32 cellular contexts compared by ENCODE assay signal in the genomic region with DNA sequence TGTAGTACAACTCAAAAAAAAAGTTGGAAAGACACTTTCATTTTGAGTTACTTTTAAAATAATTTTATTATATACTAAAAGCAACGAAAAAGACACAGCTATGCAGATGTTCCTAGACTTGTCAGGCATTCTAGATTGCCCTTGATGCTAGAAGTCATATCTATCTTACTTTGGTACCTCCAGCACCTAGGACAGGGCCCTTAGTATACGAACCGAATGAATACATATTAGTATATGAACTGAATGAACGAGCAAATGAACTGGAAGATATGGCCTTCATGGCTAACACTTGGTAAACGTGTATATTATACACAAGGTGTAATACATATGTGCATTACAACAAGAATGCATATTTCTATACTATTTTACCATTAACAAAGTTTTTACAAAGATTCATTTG. TPM values are rescaled to one million over a fixed set of nuclear protein-coding genes. Genes with fewer than 3 reads are reported as not detected.
"Had no signal": no experiment of that assay in that cellular context is flagged by ENCODE, and none has a peak within 500 bp of the region (broad histone marks: within the 10 kb centered on the region; RNA-seq: fewer than 3 reads in every experiment).

No MANE protein-coding gene starts in this region.

- DNase-seq: activated B cell treated with CpG ODN at 0.5 μM for 24 hours; activated CD4-positive, alpha-beta memory T cell treated with anti-CD3 and anti-CD28 coated beads for 36 hours; activated CD4-positive, alpha-beta T cell treated with anti-CD3 and anti-CD28 coated beads for 4 hours; activated CD4-positive, alpha-beta T cell treated with anti-CD3 and anti-CD28 coated beads, Interleukin-2, amount 10 ng/mL, durations not matched to agents 24 days and 14 days; activated CD4-positive, alpha-beta T cell treated with anti-CD3 and anti-CD28 coated beads, Interleukin-2, amount 50 U/mL, for 1 hour; activated CD4-positive, alpha-beta T cell treated with anti-CD3 and anti-CD28 coated beads, Interleukin-2, amount 50 U/mL, for 4 hours; activated CD4-positive, CD25-positive, alpha-beta regulatory T cell treated with anti-CD3 and anti-CD28 coated beads, Interleukin-2, amount 50 U/mL, for 72 hours; activated CD8-positive, alpha-beta memory T cell treated with anti-CD3 and anti-CD28 coated beads, Interleukin-2, amount 50 U/mL, for 4 hours; activated CD8-positive, alpha-beta T cell treated with anti-CD3 and anti-CD28 coated beads for 36 hours; activated effector memory CD4-positive, alpha-beta T cell treated with Interleukin-2 at 50 U/mL for 16 hours; activated gamma-delta T cell; activated naive CD4-positive, alpha-beta T cell treated with anti-CD3 and anti-CD28 coated beads, Interleukin-2, amount 10 ng/mL, durations not matched to agents 7 days and 5 days; activated naive CD4-positive, alpha-beta T cell treated with Interleukin-2 at 50 U/mL for 16 hours; activated naive CD8-positive, alpha-beta T cell treated with anti-CD3 and anti-CD28 coated beads, Interleukin-2, amount 10 ng/mL, durations not matched to agents 7 days and 5 days; activated naive CD8-positive, alpha-beta T cell treated with anti-CD3 and anti-CD28 coated beads, Interleukin-2, amount 50 U/mL, for 24 hours; activated T-cell treated with anti-CD3 and anti-CD28 coated beads for 4 hours; activated T-cell treated with anti-CD3 and anti-CD28 coated beads, Interleukin-2, amount 50 U/mL, for 1 hour; activated T-cell treated with anti-CD3 and anti-CD28 coated beads, Interleukin-2, amount 50 U/mL, for 48 hours; amygdala; anterior cingulate cortex; caudate nucleus; cerebellar nuclear complex; T-helper 1 cell; T-helper 2 cell; T-helper 9 cell had no signal

- H3K9me3 ChIP-seq: ascending aorta had no signal

- H3K4me1 ChIP-seq: ascending aorta had no signal

- ATAC-seq: activated CD8-positive, alpha-beta T cell treated with anti-CD3 and anti-CD28 coated beads for 36 hours; activated naive CD8-positive, alpha-beta T cell treated with anti-CD3 and anti-CD28 coated beads, Interleukin-2, amount 50 U/mL, for 24 hours had no signal

- H3K27ac ChIP-seq: ascending aorta, cardiac muscle cell, VCaP had no signal

- H3K27me3 ChIP-seq: ascending aorta, cardiac muscle cell had no signal

- H3K36me3 ChIP-seq: ascending aorta, cardiac muscle cell had no signal

- H3K4me3 ChIP-seq: ascending aorta, cardiac muscle cell had no signal

RNA-seq across cellular contexts. Expression of a gene that starts 24.1 kb away (rescaled TPM):
- total RNA-seq: activated B cell treated with CpG ODN at 0.5 μM for 24 hours; activated CD4-positive, alpha-beta memory T cell treated with anti-CD3 and anti-CD28 coated beads for 36 hours; activated CD4-positive, alpha-beta T cell treated with anti-CD3 and anti-CD28 coated beads, Interleukin-2, amount 10 ng/mL, durations not matched to agents 24 days and 14 days; activated CD8-positive, alpha-beta memory T cell treated with anti-CD3 and anti-CD28 coated beads for 36 hours; activated CD8-positive, alpha-beta T cell treated with anti-CD3 and anti-CD28 coated beads for 36 hours; activated naive CD8-positive, alpha-beta T cell treated with anti-CD3 and anti-CD28 coated beads, Interleukin-2, amount 10 ng/mL, durations not matched to agents 7 days and 5 days; activated T-helper 2 cell treated with anti-CD3 and anti-CD28 coated beads, Interferon-gamma antibody, Interleukin-2, Interleukin-4, amounts not matched to agents 10 μg/mL and 5 μg/mL and 100 μg/mL, durations not matched to agents 14 hours and 24 hours and 36 hours; ascending aorta; bronchial epithelial cell; cardiac muscle cell; chondrocyte had no signal
